1 cellular context compared by ENCODE assay signal in the genomic region with DNA sequence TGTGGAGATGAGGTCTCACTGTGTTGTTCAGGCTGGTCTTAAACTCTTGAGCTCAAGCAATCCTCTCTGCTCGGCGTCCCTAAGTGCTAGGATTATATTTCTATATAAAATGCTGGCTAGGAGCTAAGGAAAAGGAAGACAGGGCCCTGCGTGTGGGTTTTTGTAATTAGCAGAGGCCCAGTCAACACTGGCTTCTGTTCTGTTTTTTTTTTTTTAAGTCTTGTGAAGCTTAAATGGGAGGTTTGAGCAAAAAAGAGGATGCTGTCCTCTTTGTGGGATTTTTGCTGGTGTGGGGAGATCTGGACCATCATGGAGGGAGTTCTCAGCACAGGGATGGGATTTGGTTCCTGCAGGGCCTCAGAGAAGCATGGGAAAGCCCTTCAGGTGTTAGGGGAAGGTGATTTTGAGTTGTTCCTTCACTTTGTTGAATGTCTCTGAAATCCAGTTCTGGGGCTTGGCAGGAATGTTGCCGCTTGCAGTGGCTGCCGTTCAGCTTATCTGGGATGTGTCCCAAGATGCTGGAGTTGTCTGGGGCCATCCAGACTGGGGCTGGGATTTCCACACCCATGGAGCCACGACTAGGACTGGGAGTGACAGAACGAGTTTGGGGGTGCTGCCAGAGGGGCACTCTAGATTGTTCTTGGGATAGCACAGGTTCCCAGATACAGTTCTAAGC.
TF ChIP-seq lines count a peak whose summit lies in the region.

No MANE protein-coding gene starts in this region.

TF ChIP-seq in K562, 482 proteins besides CTCF, POLR2A, EP300 and RAD21:
- TF ChIP-seq SUPT5H (IDR thresholded peaks at IDR 0.05): peak; percentile 30; the same call in 1 of the 2 replicates
- TF ChIP-seq ELF1 (tag; IDR thresholded peaks at IDR 0.05): no peak
